11 cellular contexts compared by ENCODE assay signal in genomic region chr21:15061284-15061683, GRCh38.
DNase-seq lines count a peak whose midpoint lies in the region; ATAC-seq lines count a peak whose summit lies in the region.
"Had no signal": no experiment of that assay in that cellular context is flagged by ENCODE, and none has a peak within 500 bp of the region (broad histone marks: within the 10 kb centered on the region; RNA-seq: fewer than 3 reads in every experiment).

No MANE protein-coding gene starts in this region.

- no peak for DNase-seq in activated T-cell treated with anti-CD3 and anti-CD28 coated beads, Interleukin-2, amount 50 U/mL, for 24 hours
- DNase-seq in activated T-cell treated with anti-CD3 and anti-CD28 coated beads, Interleukin-2, amount 50 U/mL, for 1 hour: no peak
- DNase-seq in UCSD-AML1 (lab: John Stamatoyannopoulos, UW; ENCODE audit: unreplicated experiment) (peak; percentile 7), globus pallidus (ENCODE audit: low spot score) (peak; percentile 23), DMS 273 treated with DMSO at 0.1 percent for 48 hours (lab: John Stamatoyannopoulos, UW) (no peak), COR-L47 (lab: John Stamatoyannopoulos, UW) (no peak), inferior parietal cortex (ENCODE audit: extremely low spot score) (no peak)
- no peak for DNase-seq in stimulated activated effector memory CD8-positive, alpha-beta T cell treated with anti-CD3 and anti-CD28 coated beads, Interleukin-12 subunit alpha, Interleukin-12 subunit beta, amount 100 ng/mL, for 72 hours (ENCODE audit: low spot score in 2 of 2)
- DNase-seq: activated CD4-positive, CD25-positive, alpha-beta regulatory T cell; anterior cingulate cortex; head of caudate nucleus had no signal

- H3K9me3 Mint-ChIP-seq in activated T-cell treated with anti-CD3 and anti-CD28 coated beads, Interleukin-2, amount 50 U/mL, for 24 hours: no peaks in the 10 kb centered on the region
- H3K9me3 Mint-ChIP-seq in stimulated activated effector memory CD8-positive, alpha-beta T cell treated with anti-CD3 and anti-CD28 coated beads, Interleukin-12 subunit alpha, Interleukin-12 subunit beta, amount 100 ng/mL, for 72 hours: no peaks in the 10 kb centered on the region

- H3K27me3 Mint-ChIP-seq in activated T-cell treated with anti-CD3 and anti-CD28 coated beads, Interleukin-2, amount 50 U/mL, for 24 hours: no peaks in the 10 kb centered on the region

- peak overlapping the region; percentile 40 for H3K4me3 Mint-ChIP-seq in activated T-cell treated with anti-CD3 and anti-CD28 coated beads, Interleukin-2, amount 50 U/mL, for 24 hours
- H3K4me3 Mint-ChIP-seq in stimulated activated effector memory CD8-positive, alpha-beta T cell treated with anti-CD3 and anti-CD28 coated beads, Interleukin-12 subunit alpha, Interleukin-12 subunit beta, amount 100 ng/mL, for 72 hours: peak overlapping the region; percentile 80

- H3K27ac Mint-ChIP-seq in activated T-cell treated with anti-CD3 and anti-CD28 coated beads, Interleukin-2, amount 50 U/mL, for 24 hours: peak overlapping the region; percentile 97
- peak overlapping the region; percentile 91 for H3K27ac Mint-ChIP-seq in stimulated activated effector memory CD8-positive, alpha-beta T cell treated with anti-CD3 and anti-CD28 coated beads, Interleukin-12 subunit alpha, Interleukin-12 subunit beta, amount 100 ng/mL, for 72 hours

- no peak for ATAC-seq in stimulated activated effector memory CD8-positive, alpha-beta T cell treated with anti-CD3 and anti-CD28 coated beads, Interleukin-12 subunit alpha, Interleukin-12 subunit beta, amount 100 ng/mL, for 72 hours

- peaks cover 78% of the 10 kb centered on the region for H3K4me1 Mint-ChIP-seq in activated T-cell treated with anti-CD3 and anti-CD28 coated beads, Interleukin-2, amount 50 U/mL, for 24 hours (ENCODE audit: low read depth)
- peaks cover 63% of the 10 kb centered on the region for H3K4me1 Mint-ChIP-seq in stimulated activated effector memory CD8-positive, alpha-beta T cell treated with anti-CD3 and anti-CD28 coated beads, Interleukin-12 subunit alpha, Interleukin-12 subunit beta, amount 100 ng/mL, for 72 hours

- H3K36me3 Mint-ChIP-seq in activated T-cell treated with anti-CD3 and anti-CD28 coated beads, Interleukin-2, amount 50 U/mL, for 24 hours (ENCODE audit: low read depth): peaks cover 12% of the 10 kb centered on the region
- peaks cover 7% of the 10 kb centered on the region for H3K36me3 Mint-ChIP-seq in stimulated activated effector memory CD8-positive, alpha-beta T cell treated with anti-CD3 and anti-CD28 coated beads, Interleukin-12 subunit alpha, Interleukin-12 subunit beta, amount 100 ng/mL, for 72 hours

Comparison
In these comparisons a context has a peak if more than half of its experiments do, and no peak if none do; other contexts are left out.
1. DNase-seq: peak in UCSD-AML1 (single experiment) and globus pallidus (single experiment); none in activated T-cell treated with anti-CD3 and anti-CD28 coated beads, Interleukin-2, amount 50 U/mL, for 24 hours (single experiment), activated T-cell treated with anti-CD3 and anti-CD28 coated beads, Interleukin-2, amount 50 U/mL, for 1 hour (single experiment), stimulated activated effector memory CD8-positive, alpha-beta T cell treated with anti-CD3 and anti-CD28 coated beads, Interleukin-12 subunit alpha, Interleukin-12 subunit beta, amount 100 ng/mL, for 72 hours (0 of 2), DMS 273 treated with DMSO at 0.1 percent for 48 hours (single experiment), COR-L47 (single experiment) and inferior parietal cortex (single experiment).